In the genomic region with DNA sequence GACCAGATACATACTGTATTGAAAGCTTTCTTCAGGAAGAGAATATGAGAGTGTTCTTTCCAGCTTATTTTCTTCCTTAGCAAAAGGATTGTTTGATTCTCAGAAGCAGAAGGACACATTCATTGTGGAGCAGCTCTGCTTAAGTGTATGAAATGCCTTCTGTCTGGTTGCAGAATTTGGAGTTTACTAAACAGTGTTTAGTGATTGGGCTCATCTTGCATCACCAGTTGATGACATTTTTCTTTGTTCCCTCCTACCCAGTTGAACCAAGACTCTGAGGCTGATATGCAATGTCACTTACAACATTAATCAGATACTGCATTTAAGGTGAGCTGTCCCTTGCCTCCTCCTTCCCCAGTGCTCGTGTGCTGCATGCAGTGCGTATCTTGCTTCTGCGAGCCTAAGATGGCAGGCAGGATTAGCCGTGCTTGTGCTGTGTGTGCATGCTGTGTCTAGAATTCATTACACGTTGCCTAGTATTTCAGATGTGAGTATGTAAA, we compare ENCODE assay signal across 8 cellular contexts. TPM values are rescaled to one million over a fixed set of nuclear protein-coding genes. Genes with fewer than 3 reads are reported as not detected.
DNase-seq lines count a peak whose midpoint lies in the region; ATAC-seq and TF ChIP-seq lines count a peak whose summit lies in the region.

No MANE protein-coding gene starts in this region.

- H3K27ac ChIP-seq in dorsolateral prefrontal cortex (peak overlapping the region; percentile 63 to 96 (median 90)), ovary (peak overlapping the region in 1 of 2 donors; percentile 51)

- peaks cover 18% of the 10 kb centered on the region for H3K4me1 ChIP-seq in ovary (ENCODE audit: insufficient read depth)

- peak overlapping the region; percentile 39 to 73 (median 59) for H3K4me3 ChIP-seq in dorsolateral prefrontal cortex
- peak overlapping the region; percentile 32 for H3K4me3 ChIP-seq in skeletal muscle cell (ENCODE audit: low read depth, low read length)
- no peak overlapping the region for H3K4me3 ChIP-seq in ovary

- intact Hi-C loops in dorsolateral prefrontal cortex (cut with DNase I) (no loop called here), ovary (cut with DNase I) (no loop called here)

- H3K27me3 ChIP-seq in dorsolateral prefrontal cortex, result no peaks in the 10 kb centered on the region
- no peaks in the 10 kb centered on the region for H3K27me3 ChIP-seq in ovary

- DNase-seq in NCI-H1694 (lab: John Stamatoyannopoulos, UW), result peak; percentile 75
- peak in 9 of 10 donors; percentile 43 to 75 (median 66) for DNase-seq in dorsolateral prefrontal cortex
- no peak for DNase-seq in skeletal muscle cell (ENCODE audit: low read depth)
- DNase-seq in ovary, result no peak
- DNase-seq in DMS53 treated with DMSO at 0.1 percent for 48 hours (lab: John Stamatoyannopoulos, UW; ENCODE audit: unreplicated experiment), result no peak
- DNase-seq in stimulated activated naive CD4-positive, alpha-beta T cell (lab: John Stamatoyannopoulos, UW), result no peak

- TF ChIP-seq POLR2A in GM19193 (IDR thresholded peaks at IDR 0.05; ENCODE audit: extremely low read depth, insufficient read depth, insufficient read length) (peak; percentile 39), ovary (IDR thresholded peaks at IDR 0.05) (no peak)

- TF ChIP-seq EP300 in ovary (IDR thresholded peaks at IDR 0.05), result no peak

- WGBS in ovary, 3 donors, result 41 to 53% (median 43%) methylated on average over 5 of the region's 5 CpGs

- no peaks in the 10 kb centered on the region for H3K9me3 ChIP-seq in ovary

- no peaks in the 10 kb centered on the region for H3K36me3 ChIP-seq in ovary

- no peak for ATAC-seq in GM21825 (IDR thresholded peaks at IDR 0.05; ENCODE audit: unreplicated experiment)

- TF ChIP-seq CTCF in dorsolateral prefrontal cortex (IDR thresholded peaks at IDR 0.05 in 54 of 56, conservative IDR thresholded peaks at IDR 0.05 in 2 of 56; ENCODE audit: low read depth in 1 of 56, partially characterized antibody in 56 of 56) (peak in 2 of 56 donors; percentile 7 to 28), ovary (IDR thresholded peaks at IDR 0.05) (no peak)

RNA-seq across cellular contexts. Expression of a gene that starts 18.4 kb away (rescaled TPM):
- total RNA-seq in dorsolateral prefrontal cortex, result 100 to 1,000 TPM; 101 to 187 (median 131) TPM
- 100 to 1,000 TPM in 2 of 7 donors, 10 to 100 TPM in 5; 77.5 to 125 (median 84.4) TPM for total RNA-seq in ovary
- 10 to 100 TPM; 23.2 to 43.0 TPM for polyA plus RNA-seq in ovary

Comparison
In these comparisons a context has a peak if more than half of its experiments do, and no peak if none do; other contexts are left out.
1. DNase-seq: peak in NCI-H1694 (single experiment) and dorsolateral prefrontal cortex (9 of 10); none in skeletal muscle cell (single experiment), ovary (0 of 5), DMS53 treated with DMSO at 0.1 percent for 48 hours (single experiment) and stimulated activated naive CD4-positive, alpha-beta T cell (0 of 6).